In the genomic region with DNA sequence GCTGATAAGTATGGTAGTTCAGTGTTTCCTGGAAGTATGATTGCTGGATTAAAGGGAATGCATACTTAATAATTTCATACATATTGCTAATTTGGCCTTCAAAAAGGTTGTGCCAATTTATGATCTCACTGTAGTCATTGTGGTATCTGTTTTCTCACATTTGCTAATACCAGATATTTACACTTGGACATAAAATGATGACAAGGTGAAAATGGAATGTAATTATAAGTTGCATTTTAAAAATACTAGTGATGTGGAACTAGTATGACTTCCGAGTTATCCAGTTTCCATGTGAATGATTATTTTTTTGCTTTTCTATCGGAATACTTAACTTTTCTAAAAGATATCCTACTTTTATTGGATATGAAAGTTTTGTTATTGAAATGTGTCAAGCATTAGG, we compare ENCODE assay signal across 3 cellular contexts.
TF ChIP-seq lines count a peak whose summit lies in the region.

No MANE protein-coding gene starts in this region.

TF ChIP-seq in A549, 52 proteins besides CTCF, POLR2A, EP300 and RAD21:
- TF ChIP-seq, protein P1, sequence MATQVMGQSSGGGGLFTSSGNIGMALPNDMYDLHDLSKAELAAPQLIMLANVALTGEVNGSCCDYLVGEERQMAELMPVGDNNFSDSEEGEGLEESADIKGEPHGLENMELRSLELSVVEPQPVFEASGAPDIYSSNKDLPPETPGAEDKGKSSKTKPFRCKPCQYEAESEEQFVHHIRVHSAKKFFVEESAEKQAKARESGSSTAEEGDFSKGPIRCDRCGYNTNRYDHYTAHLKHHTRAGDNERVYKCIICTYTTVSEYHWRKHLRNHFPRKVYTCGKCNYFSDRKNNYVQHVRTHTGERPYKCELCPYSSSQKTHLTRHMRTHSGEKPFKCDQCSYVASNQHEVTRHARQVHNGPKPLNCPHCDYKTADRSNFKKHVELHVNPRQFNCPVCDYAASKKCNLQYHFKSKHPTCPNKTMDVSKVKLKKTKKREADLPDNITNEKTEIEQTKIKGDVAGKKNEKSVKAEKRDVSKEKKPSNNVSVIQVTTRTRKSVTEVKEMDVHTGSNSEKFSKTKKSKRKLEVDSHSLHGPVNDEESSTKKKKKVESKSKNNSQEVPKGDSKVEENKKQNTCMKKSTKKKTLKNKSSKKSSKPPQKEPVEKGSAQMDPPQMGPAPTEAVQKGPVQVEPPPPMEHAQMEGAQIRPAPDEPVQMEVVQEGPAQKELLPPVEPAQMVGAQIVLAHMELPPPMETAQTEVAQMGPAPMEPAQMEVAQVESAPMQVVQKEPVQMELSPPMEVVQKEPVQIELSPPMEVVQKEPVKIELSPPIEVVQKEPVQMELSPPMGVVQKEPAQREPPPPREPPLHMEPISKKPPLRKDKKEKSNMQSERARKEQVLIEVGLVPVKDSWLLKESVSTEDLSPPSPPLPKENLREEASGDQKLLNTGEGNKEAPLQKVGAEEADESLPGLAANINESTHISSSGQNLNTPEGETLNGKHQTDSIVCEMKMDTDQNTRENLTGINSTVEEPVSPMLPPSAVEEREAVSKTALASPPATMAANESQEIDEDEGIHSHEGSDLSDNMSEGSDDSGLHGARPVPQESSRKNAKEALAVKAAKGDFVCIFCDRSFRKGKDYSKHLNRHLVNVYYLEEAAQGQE (IDR thresholded peaks at IDR 0.05): no peak
- peak; percentile 50 for TF ChIP-seq MAFK (IDR thresholded peaks at IDR 0.05; ENCODE audit: partially characterized antibody)

TF ChIP-seq in IMR-90, 13 proteins besides CTCF, POLR2A, EP300 and RAD21:
- no peak for TF ChIP-seq SMC3 (IDR thresholded peaks at IDR 0.05; ENCODE audit: low read depth, low read length)
- peak; percentile 61 for TF ChIP-seq MAFK (IDR thresholded peaks at IDR 0.05; ENCODE audit: low read depth, low read length)

TF ChIP-seq in K562, 482 proteins besides CTCF, POLR2A, EP300 and RAD21:
- TF ChIP-seq KAT8 (IDR thresholded peaks at IDR 0.05; ENCODE audit: low read depth): no peak
- no peak for TF ChIP-seq E2F6 (IDR thresholded peaks at IDR 0.05; ENCODE audit: borderline replicate concordance in 1 of 2, extremely low read depth in 1 of 2, insufficient read depth in 1 of 2, insufficient read length in 1 of 2, low read depth in 1 of 2, low read length in 1 of 2, poor library complexity in 1 of 2, severe bottlenecking in 1 of 2)
- no peak for TF ChIP-seq RUNX1 (IDR thresholded peaks at IDR 0.05; ENCODE audit: low read depth)
- TF ChIP-seq NRF1 (conservative IDR thresholded peaks at IDR 0.05 in 1 of 2, IDR thresholded peaks at IDR 0.05 in 1 of 2): no peak
- TF ChIP-seq ZNF316 (IDR thresholded peaks at IDR 0.05): peak; percentile 77
- TF ChIP-seq ZNF253 (CRISPR knock-in tag; conservative IDR thresholded peaks at IDR 0.05): no peak
- TF ChIP-seq THRAP3 (IDR thresholded peaks at IDR 0.05; ENCODE audit: borderline replicate concordance): no peak
